Comparison of ENCODE assay signal across 14 cellular contexts in the genomic region with DNA sequence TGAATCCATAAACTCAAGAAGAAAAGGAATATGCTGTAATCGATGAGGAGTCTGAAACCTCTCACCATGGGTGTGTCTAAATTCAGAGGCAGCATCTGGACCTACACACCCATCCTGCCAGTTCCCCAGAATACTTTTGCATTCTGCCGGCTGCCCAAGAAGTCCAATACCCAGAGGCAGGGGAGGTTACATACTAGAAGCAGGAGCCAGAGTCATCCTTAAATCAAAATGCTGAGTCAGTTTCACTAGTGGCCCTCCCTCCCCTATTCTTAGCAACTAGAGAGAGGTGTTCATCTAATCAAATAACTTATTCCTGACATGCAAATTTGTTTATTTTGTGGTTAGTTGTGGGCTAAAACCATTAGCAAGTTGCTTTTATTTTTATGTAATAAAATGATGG. TPM values are rescaled to one million over a fixed set of nuclear protein-coding genes. Genes with fewer than 3 reads are reported as not detected.
DNase-seq lines count a peak whose midpoint lies in the region; ATAC-seq and TF ChIP-seq lines count a peak whose summit lies in the region.
"Had no signal": no experiment of that assay in that cellular context is flagged by ENCODE, and none has a peak within 500 bp of the region (broad histone marks: within the 10 kb centered on the region; RNA-seq: fewer than 3 reads in every experiment).

No MANE protein-coding gene starts in this region.

- H3K23ac ChIP-seq in IMR-90 (ENCODE audit: low read depth, low read length) = no peak overlapping the region

- H3K27me3 ChIP-seq in IMR-90 (ENCODE audit: control insufficient read depth, insufficient read depth, low read length) (no peaks in the 10 kb centered on the region; the same call in 1 of the 2 replicates), Panc1 (ENCODE audit: control insufficient read depth, insufficient read depth, low read length) (no peaks in the 10 kb centered on the region), subcutaneous abdominal adipose tissue (ENCODE audit: control insufficient read depth in 5 of 5, insufficient read depth in 4 of 5, low read length in 5 of 5) (peaks cover 0 to 2% (median 0%) of the 10 kb centered on the region in 5 donors)

- H3K4me2 ChIP-seq in IMR-90 (ENCODE audit: low read depth, low read length) = no peak overlapping the region

- TF ChIP-seq CTCF in IMR-90 (conservative IDR thresholded peaks at IDR 0.05; ENCODE audit: low read depth, low read length) (no peak), Panc1 (IDR thresholded peaks at IDR 0.05) (no peak), fibroblast of the aortic adventitia (IDR thresholded peaks at IDR 0.05; ENCODE audit: insufficient read depth, low read length) (no peak)

- H4K20me1 ChIP-seq in IMR-90 (ENCODE audit: insufficient read depth, low read length) = no peaks in the 10 kb centered on the region

- H3K9me3 ChIP-seq in IMR-90 (ENCODE audit: control insufficient read depth, insufficient read depth, low read length) (no peaks in the 10 kb centered on the region), Panc1 (ENCODE audit: control insufficient read depth, insufficient read depth, low read depth, low read length) (no peaks in the 10 kb centered on the region), subcutaneous abdominal adipose tissue (ENCODE audit: control insufficient read depth in 5 of 5, low read length in 5 of 5) (no peaks in the 10 kb centered on the region)

- no peak overlapping the region for H2BK20ac ChIP-seq in IMR-90 (ENCODE audit: low read depth, low read length)

- H3K79me1 ChIP-seq in IMR-90 (ENCODE audit: low read depth in 1 of 2, low read length in 2 of 2) = no peaks in the 10 kb centered on the region

- H3K9ac ChIP-seq in IMR-90 (ENCODE audit: low read depth, low read length) (no peak overlapping the region), subcutaneous abdominal adipose tissue (ENCODE audit: low read length in 5 of 5) (no peak overlapping the region)

- no peak overlapping the region for H3K4ac ChIP-seq in IMR-90 (ENCODE audit: low read depth, low read length)

- no peak overlapping the region for H3K14ac ChIP-seq in IMR-90 (replicated peaks; ENCODE audit: low read depth, low read length)

- in situ Hi-C loops in IMR-90 (cut with MboI; ENCODE audit: low sequenced_read_pairs) (no loop called here), Panc1 (cut with HindIII; ENCODE audit: low pct_unique_long_range_greater_than_20kb, low sequenced_read_pairs) (no loop called here)

- no peak overlapping the region for H2AK5ac ChIP-seq in IMR-90 (ENCODE audit: low read depth, low read length)

- no peak overlapping the region for H4K5ac ChIP-seq in IMR-90 (ENCODE audit: low read depth, low read length)

- H4K91ac ChIP-seq in IMR-90 (ENCODE audit: insufficient read depth, low read depth, low read length) = no peak overlapping the region

- TF ChIP-seq POLR2A in IMR-90 (IDR thresholded peaks at IDR 0.05; ENCODE audit: low read depth, low read length) = no peak

- intact Hi-C loops in IMR-90 (cut with micrococcal nuclease) (loop anchor here (5.0 kb wide), 1 partner anchor 355 kb away; no protein-coding TSS in a partner anchor), Panc1 (cut with micrococcal nuclease; ENCODE audit: unreplicated experiment) (loop anchor here (10.0 kb wide), 1 partner anchor 318 kb away; no protein-coding TSS in a partner anchor)

- ATAC-seq in IMR-90 (ENCODE audit: low read depth) (no peak), Panc1 (no peak), GM18873 (IDR thresholded peaks at IDR 0.05; ENCODE audit: low FRiP score, unreplicated experiment) (no peak)
- ATAC-seq: activated T-cell treated with anti-CD3 and anti-CD28 coated beads, Interleukin-2, amount 50 U/mL, for 72 hours had no signal

- no peaks in the 10 kb centered on the region for H3K36me3 ChIP-seq in IMR-90 (ENCODE audit: control insufficient read depth, insufficient read depth, low read length)
- H3K36me3 ChIP-seq in Panc1 (ENCODE audit: control insufficient read depth, insufficient read depth, low read length) = no peaks in the 10 kb centered on the region; the same call in 1 of the 2 replicates
- no peaks in the 10 kb centered on the region for H3K36me3 ChIP-seq in subcutaneous abdominal adipose tissue (ENCODE audit: control insufficient read depth in 5 of 5, insufficient read depth in 5 of 5, low read length in 5 of 5)

- no peak overlapping the region for H4K8ac ChIP-seq in IMR-90 (ENCODE audit: low read depth in 2 of 2, low read length in 2 of 2)

- TF ChIP-seq RAD21 in IMR-90 (IDR thresholded peaks at IDR 0.05; ENCODE audit: low read length) = no peak

- H2AK9ac ChIP-seq in IMR-90 (replicated peaks; ENCODE audit: low read depth, low read length, poor library complexity) = no peak overlapping the region

- H3K18ac ChIP-seq in IMR-90 (ENCODE audit: low read depth, low read length) = no peak overlapping the region

- CTCF ChIA-PET in IMR-90 (lab: Yijun Ruan, JAX) (no interaction called here), Panc1 (lab: Charles Lee) (interaction anchor here (0.6 kb wide), 1 partner anchor 19 kb away, joined by 4 read pairs; no protein-coding TSS in a partner anchor)

- no peak overlapping the region for H2BK15ac ChIP-seq in IMR-90 (ENCODE audit: low read depth, low read length)

- no TSS peak for BruUV-seq in IMR-90 (replicated peaks; lab: Mats Ljungman, UMichigan)
- no TSS peak for BruUV-seq in Panc1 (replicated peaks; lab: Mats Ljungman, UMichigan)

- H3K4me3 ChIP-seq in IMR-90 (ENCODE audit: insufficient read depth, low read depth, low read length) (no peak overlapping the region), Panc1 (ENCODE audit: low read depth in 2 of 2, low read length in 2 of 2) (no peak overlapping the region), fibroblast of the aortic adventitia (ENCODE audit: low read depth, low read length) (no peak overlapping the region), subcutaneous abdominal adipose tissue (ENCODE audit: low read depth in 1 of 5, low read length in 5 of 5) (no peak overlapping the region)

- H2BK120ac ChIP-seq in IMR-90 (ENCODE audit: low read depth, low read length) = no peak overlapping the region

- H2BK5ac ChIP-seq in IMR-90 (ENCODE audit: low read depth, low read length, poor library complexity, severe bottlenecking) = no peak overlapping the region

- no peaks in the 10 kb centered on the region for H3K4me1 ChIP-seq in IMR-90 (ENCODE audit: control insufficient read depth, insufficient read depth, low read length)
- H3K4me1 ChIP-seq in Panc1 (ENCODE audit: control insufficient read depth, insufficient read depth, low read length) = peaks cover 95% of the 10 kb centered on the region
- H3K4me1 ChIP-seq in subcutaneous abdominal adipose tissue (ENCODE audit: control insufficient read depth in 5 of 5, insufficient read depth in 5 of 5, low read length in 5 of 5) = peaks cover 3 to 81% (median 55%) of the 10 kb centered on the region in 5 donors

- POLR2A ChIA-PET in IMR-90 (lab: Charles Lee; ENCODE audit: unreplicated experiment) (no interaction called here), Panc1 (lab: Charles Lee) (no interaction called here)

- H3K9me1 ChIP-seq in IMR-90 (ENCODE audit: insufficient read depth, low read length) = no peaks in the 10 kb centered on the region

- DNase-seq in IMR-90 = no peak
- no peak for DNase-seq in Panc1 (ENCODE audit: low read depth, low spot score)
- DNase-seq in fibroblast of the aortic adventitia (ENCODE audit: low read depth) = peak; percentile 56
- no peak for DNase-seq in NCI-H748 treated with DMSO at 0.1 percent for 48 hours (lab: John Stamatoyannopoulos, UW)
- no peak for DNase-seq in stimulated activated CD4-positive, alpha-beta T cell treated with anti-CD3 and anti-CD28 coated beads, Interleukin-4, amount 100 ng/mL, for 24 hours
- DNase-seq: activated CD4-positive, alpha-beta T cell treated with anti-CD3 and anti-CD28 coated beads for 48 hours; activated T-cell treated with anti-CD3 and anti-CD28 coated beads, Interleukin-2, amount 50 U/mL, for 72 hours; cortex of kidney; NCI-H2029; NCI-H69 had no signal

- no CpG with 5 or more reads among the region's 2 CpGs for WGBS in IMR-90 (ENCODE audit: extremely low coverage in 2 of 2, insufficient read length in 1 of 2), 2 experiments

- H3K27ac ChIP-seq in IMR-90 (ENCODE audit: insufficient read depth, low read length) = no peak overlapping the region
- peak overlapping the region; percentile 100 for H3K27ac ChIP-seq in Panc1 (ENCODE audit: low read length)
- H3K27ac ChIP-seq in subcutaneous abdominal adipose tissue (ENCODE audit: low read depth, low read length) = peak overlapping the region; percentile 94
- H3K27ac ChIP-seq: C4-2B had no signal

- no peak overlapping the region for H3K56ac ChIP-seq in IMR-90 (ENCODE audit: extremely low read depth, insufficient read depth, low read length)

- H2AFZ ChIP-seq in IMR-90 (replicated peaks; ENCODE audit: low read length, poor library complexity) = no peak overlapping the region

- dilution Hi-C loops in IMR-90 (cut with HindIII; ENCODE audit: low sequenced_read_pairs, unreplicated experiment) = no loop called here

TF ChIP-seq in IMR-90, 13 proteins besides CTCF, POLR2A, EP300 and RAD21:
- TF ChIP-seq MAFK (IDR thresholded peaks at IDR 0.05; ENCODE audit: low read depth, low read length) = peak; percentile 66
- no peak for TF ChIP-seq MAZ (IDR thresholded peaks at IDR 0.05; ENCODE audit: borderline replicate concordance, low read depth, low read length)
TF ChIP-seq in IMR-90: peak in this region for 1.

RNA-seq across cellular contexts. Expression of gene BHLHE41, which starts 8.0 kb away (rescaled TPM):
- 0.72 and 1.1 TPM in 2 replicates for total RNA-seq in IMR-90 (2012; rRNA removed)
- polyA plus RNA-seq in IMR-90 (2012; rRNA removed) = 3.8 and 5.2 TPM in 2 replicates
- 0.64 and 1.6 TPM in 2 replicates for polyA plus RNA-seq in IMR-90 (2012; cell fraction: cytosol; rRNA removed)
- polyA plus RNA-seq in IMR-90 (2012; cell fraction: nucleus; rRNA removed; ENCODE audit: low replicate concordance) = 5.6 and 8.7 TPM in 2 replicates
- total RNA-seq in Panc1 (2021; ENCODE audit: unreplicated experiment) = 147 TPM
- polyA plus RNA-seq in Panc1 (2012; ENCODE audit: insufficient read length) = 88.0 TPM
- 2.3 and 9.2 TPM in 2 replicates for total RNA-seq in fibroblast of the aortic adventitia (ENCODE audit: low replicate concordance)
- total RNA-seq: activated T-cell treated with anti-CD3 and anti-CD28 coated beads, Interleukin-2, amount 50 U/mL, for 72 hours; T-helper 2 cell treated with Interferon-gamma antibody and Interleukin-4, amounts not matched to agents 100 ng/mL and 5 ng/mL, for 36 hours had no signal

Comparison
In these comparisons a context has a peak if more than half of its experiments do, and no peak if none do; other contexts are left out.
1. RNA of gene BHLHE41, which starts 8.0 kb away (total RNA-seq): 147 TPM in Panc1 (single experiment); 2.3 to 9.2 TPM in fibroblast of the aortic adventitia and 0.72 to 1.1 TPM in IMR-90; every median in the first group is over 10 times any median in the second.